1 cellular context compared by ENCODE assay signal in genomic region chr18:50839996-50840395, GRCh38.
TF ChIP-seq lines count a peak whose summit lies in the region.

No MANE protein-coding gene starts in this region.

TF ChIP-seq in HepG2, 621 proteins besides CTCF, POLR2A, EP300 and RAD21 (continued from another document):
- no peak for TF ChIP-seq ZNF18 (CRISPR knock-in tag; IDR thresholded peaks at IDR 0.05; ENCODE audit: insufficient replicate concordance)
- no peak for TF ChIP-seq KIAA2018 (CRISPR knock-in tag; IDR thresholded peaks at IDR 0.05; ENCODE audit: borderline replicate concordance)
- no peak for TF ChIP-seq ZNF747 (CRISPR knock-in tag; IDR thresholded peaks at IDR 0.05; ENCODE audit: borderline replicate concordance)
